In the genomic region with DNA sequence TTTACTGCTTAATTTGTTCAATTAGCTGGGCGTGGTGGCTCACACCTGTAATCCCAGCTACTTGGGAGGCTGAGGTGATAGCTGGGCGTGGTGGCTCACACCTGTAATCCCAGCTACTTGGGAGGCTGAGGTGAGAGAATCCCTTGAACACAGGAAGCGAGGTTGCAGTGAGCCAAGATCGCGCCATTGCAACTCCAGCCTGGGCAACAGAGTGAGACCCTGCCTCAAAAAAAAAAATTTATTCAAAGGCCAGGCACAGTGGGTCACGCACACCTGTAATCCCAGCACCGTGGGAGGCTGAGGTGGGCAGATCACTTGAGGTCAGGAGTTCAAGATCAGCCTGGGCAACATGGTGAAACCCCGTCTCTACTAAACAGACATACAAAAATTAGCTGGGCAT, we compare ENCODE assay signal across 1 cellular context.
TF ChIP-seq lines count a peak whose summit lies in the region.

No MANE protein-coding gene starts in this region.

TF ChIP-seq in K562, 482 proteins besides CTCF, POLR2A, EP300 and RAD21:
- peak; percentile 42 for TF ChIP-seq RBFOX2 (IDR thresholded peaks at IDR 0.05; ENCODE audit: low read depth, low read length)
- peak; percentile 82 for TF ChIP-seq ZNF121 (CRISPR knock-in tag; conservative IDR thresholded peaks at IDR 0.05)
